Comparison of ENCODE assay signal across 29 cellular contexts in genomic region chr14:98231210-98231609, GRCh38.
"Had no signal": no experiment of that assay in that cellular context is flagged by ENCODE, and none has a peak within 500 bp of the region (broad histone marks: within the 10 kb centered on the region; RNA-seq: fewer than 3 reads in every experiment).

No MANE protein-coding gene starts in this region.

- H3K27ac ChIP-seq: epithelial cell of prostate, left ventricle myocardium inferior, pancreas, prostate gland, skin epidermis, uterus, VCaP had no signal

- H3K9me3 Mint-ChIP-seq: activated CD4-positive, alpha-beta memory T cell treated with anti-CD3 and anti-CD28 coated beads, Interleukin-2, amount 10 ng/mL, durations not matched to agents 7 days and 5 days; central memory CD8-positive, alpha-beta T cell; dendritic cell treated with granulocyte-macrophage colony-stimulating factor and Interleukin-4, amounts not matched to agents 40 ng/mL and 50 ng/mL, for 4 days; stimulated activated naive CD8-positive, alpha-beta T cell treated with anti-CD3 and anti-CD28 coated beads, Interleukin-15, amount 100 ng/mL, for 72 hours; type B pancreatic cell had no signal

- DNase-seq: activated CD4-positive, alpha-beta memory T cell treated with anti-CD3 and anti-CD28 coated beads, Interleukin-2, amount 10 ng/mL, durations not matched to agents 7 days and 5 days; activated CD4-positive, alpha-beta T cell treated with anti-CD3 and anti-CD28 coated beads, Interleukin-2, amount 10 ng/mL, durations not matched to agents 7 days and 5 days; activated effector memory CD4-positive, alpha-beta T cell treated with Interleukin-2 at 50 U/mL for 16 hours; activated T-cell treated with anti-CD3 and anti-CD28 coated beads, Interleukin-2, amount 50 U/mL, for 72 hours; amygdala; effector CD4-positive, alpha-beta T cell; left ventricle myocardium inferior; mucosa of descending colon; pancreas; retina; stimulated activated CD4-positive, alpha-beta T cell treated with anti-CD3 and anti-CD28 coated beads, Interleukin-12 subunit alpha, Interleukin-12 subunit beta, amount 100 ng/mL, for 4 hours; stimulated activated CD4-positive, alpha-beta T cell treated with anti-CD3 and anti-CD28 coated beads, Interleukin-4, amount 100 ng/mL, for 1 hour; stimulated activated naive CD8-positive, alpha-beta T cell treated with anti-CD3 and anti-CD28 coated beads, Interleukin-15, amount 100 ng/mL, for 72 hours; substantia nigra; T-helper 9 cell; uterus had no signal

- H3K4me3 ChIP-seq: left ventricle myocardium inferior, lung, mucosa of descending colon, pancreas, prostate gland, skin epidermis, uterus had no signal

- FAIRE-seq: endometrium, frontal cortex, islet of Langerhans, pancreas, TTC549 had no signal

- H3K4me1 ChIP-seq: left ventricle myocardium inferior, pancreas, prostate gland, uterus had no signal

- H3K27me3 ChIP-seq: uterus had no signal

- H3K9me3 ChIP-seq: left ventricle myocardium inferior, mucosa of descending colon, pancreas, prostate gland, uterus had no signal

- H3K36me3 ChIP-seq: left ventricle myocardium inferior, pancreas, prostate gland, uterus had no signal

- H3K4me3 Mint-ChIP-seq: activated CD4-positive, alpha-beta memory T cell treated with anti-CD3 and anti-CD28 coated beads, Interleukin-2, amount 10 ng/mL, durations not matched to agents 7 days and 5 days; activated CD4-positive, alpha-beta T cell treated with anti-CD3 and anti-CD28 coated beads, Interleukin-2, amount 10 ng/mL, durations not matched to agents 7 days and 5 days; central memory CD8-positive, alpha-beta T cell; dendritic cell treated with granulocyte-macrophage colony-stimulating factor and Interleukin-4, amounts not matched to agents 40 ng/mL and 50 ng/mL, for 4 days; stimulated activated naive CD8-positive, alpha-beta T cell treated with anti-CD3 and anti-CD28 coated beads, Interleukin-15, amount 100 ng/mL, for 72 hours had no signal

- H3K27ac Mint-ChIP-seq: activated CD4-positive, alpha-beta memory T cell treated with anti-CD3 and anti-CD28 coated beads, Interleukin-2, amount 10 ng/mL, durations not matched to agents 7 days and 5 days; dendritic cell treated with granulocyte-macrophage colony-stimulating factor and Interleukin-4, amounts not matched to agents 40 ng/mL and 50 ng/mL, for 4 days; stimulated activated naive CD8-positive, alpha-beta T cell treated with anti-CD3 and anti-CD28 coated beads, Interleukin-15, amount 100 ng/mL, for 72 hours; type B pancreatic cell had no signal

- H3K27me3 Mint-ChIP-seq: activated CD4-positive, alpha-beta memory T cell treated with anti-CD3 and anti-CD28 coated beads, Interleukin-2, amount 10 ng/mL, durations not matched to agents 7 days and 5 days; activated CD4-positive, alpha-beta T cell treated with anti-CD3 and anti-CD28 coated beads, Interleukin-2, amount 10 ng/mL, durations not matched to agents 7 days and 5 days; central memory CD8-positive, alpha-beta T cell; dendritic cell treated with granulocyte-macrophage colony-stimulating factor and Interleukin-4, amounts not matched to agents 40 ng/mL and 50 ng/mL, for 4 days; stimulated activated naive CD8-positive, alpha-beta T cell treated with anti-CD3 and anti-CD28 coated beads, Interleukin-15, amount 100 ng/mL, for 72 hours had no signal

- H3K36me3 Mint-ChIP-seq: type B pancreatic cell had no signal

- ATAC-seq: activated T-cell treated with anti-CD3 and anti-CD28 coated beads, Interleukin-2, amount 50 U/mL, for 72 hours; mucosa of descending colon; pancreas; sciatic nerve; stimulated activated naive CD8-positive, alpha-beta T cell treated with anti-CD3 and anti-CD28 coated beads, Interleukin-15, amount 100 ng/mL, for 72 hours had no signal
